8 cellular contexts compared by ENCODE assay signal in the genomic region with DNA sequence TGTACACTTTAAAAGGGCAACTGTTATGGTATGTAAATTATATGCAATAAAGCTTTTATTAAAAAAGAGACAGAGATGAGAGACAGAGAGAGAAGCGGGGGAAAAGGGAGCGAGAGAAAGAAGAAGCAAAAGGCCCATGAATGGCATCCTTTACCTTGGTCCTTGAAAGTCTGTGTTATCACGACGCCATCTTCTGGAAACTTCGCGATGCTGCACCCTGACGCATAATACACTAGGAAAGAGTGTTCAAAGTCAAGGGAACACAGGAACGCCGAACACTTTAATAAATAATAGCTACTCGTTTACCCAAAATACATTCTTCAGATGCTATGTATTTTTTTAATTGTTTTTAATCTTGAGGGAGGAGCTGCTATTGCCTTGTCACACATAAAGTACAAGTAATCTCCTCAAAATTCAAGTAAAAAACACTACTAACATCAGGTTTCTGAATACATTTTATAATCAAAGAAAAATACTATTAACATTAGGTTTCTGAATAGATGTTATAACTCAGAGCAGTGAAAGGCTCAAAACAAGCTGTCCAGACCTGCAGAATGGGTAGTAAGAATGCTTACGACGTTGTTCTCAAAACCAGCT. TPM values are rescaled to one million over a fixed set of nuclear protein-coding genes. Genes with fewer than 3 reads are reported as not detected.
DNase-seq lines count a peak whose midpoint lies in the region; ATAC-seq, FAIRE-seq and TF ChIP-seq lines count a peak whose summit lies in the region.

No MANE protein-coding gene starts in this region.

- peak; percentile 52 for TF ChIP-seq RAD21 in HepG2 (CRISPR knock-in tag; IDR thresholded peaks at IDR 0.05)

- FAIRE-seq in HepG2 (lab: Jason Lieb, UNC) = peak; percentile 64

- BruUV-seq in HepG2 (replicated peaks; lab: Mats Ljungman, UMichigan) = no TSS peak

- TF ChIP-seq CTCF in breast epithelium (IDR thresholded peaks at IDR 0.05) (peak; percentile 26 to 51 (median 48)), HepG2 (CRISPR knock-in tag; IDR thresholded peaks at IDR 0.05) (peak; percentile 87), thoracic aorta (IDR thresholded peaks at IDR 0.05) (peak; percentile 60)

- no peak for TF ChIP-seq EP300 in HepG2 (IDR thresholded peaks at IDR 0.05; ENCODE audit: low read depth in 2 of 2, low read length in 2 of 2)
- no peak for TF ChIP-seq EP300 in HepG2 (CRISPR knock-in tag; IDR thresholded peaks at IDR 0.05; ENCODE audit: borderline replicate concordance)

- no peak overlapping the region for H2AFZ ChIP-seq in HepG2 (ENCODE audit: low read length)

- TF ChIP-seq POLR2A in breast epithelium (IDR thresholded peaks at IDR 0.05) = no peak
- TF ChIP-seq POLR2A in HepG2 (IDR thresholded peaks at IDR 0.05; ENCODE audit: insufficient read depth in 1 of 2, low read depth in 2 of 2, low read length in 2 of 2) = no peak

- H3K27me3 Mint-ChIP-seq in stimulated activated memory B cell treated with anti-CD40 and anti-IgM and Interleukin-4, amounts not matched to agents 10 μg/mL and 1 μg/mL and 100 μg/mL, for 72 hours = no peaks in the 10 kb centered on the region

- H3K9me3 Mint-ChIP-seq in stimulated activated memory B cell treated with anti-CD40 and anti-IgM and Interleukin-4, amounts not matched to agents 10 μg/mL and 1 μg/mL and 100 μg/mL, for 72 hours = no peaks in the 10 kb centered on the region

- H3K36me3 ChIP-seq in breast epithelium (peaks cover 24% of the 10 kb centered on the region), HepG2 (replicated peaks in 1 of 2; ENCODE audit: control insufficient read depth in 1 of 2, insufficient read depth in 2 of 2, low read length in 2 of 2) (peaks cover 50 to 89% of the 10 kb centered on the region in 2 experiments), thoracic aorta (peaks cover 60% of the 10 kb centered on the region)

- CTCF ChIA-PET in HepG2 (lab: Yijun Ruan, JAX; ENCODE audit: low intra/inter-chr PET ratio, low total read pairs) = interaction anchor here (0.6 to 4.9 kb wide), 4 partner anchors 98 to 526 kb away, joined by 3 to 53 read pairs (median 6); partner anchors contain the start of gene NECAB2

- in situ Hi-C loops in Caki2 (cut with HindIII; ENCODE audit: low pct_unique_long_range_greater_than_20kb, low sequenced_read_pairs) = no loop called here
- in situ Hi-C loops in HepG2 (cut with HindIII; ENCODE audit: extremely low pct_ligation_motif_present, low pct_unique_long_range_greater_than_20kb) = no loop called here

- peaks cover 12% of the 10 kb centered on the region for H3K4me1 Mint-ChIP-seq in stimulated activated memory B cell treated with anti-CD40 and anti-IgM and Interleukin-4, amounts not matched to agents 10 μg/mL and 1 μg/mL and 100 μg/mL, for 72 hours

- intact Hi-C loops in breast epithelium (cut with DNase I; ENCODE audit: low total_unique reads) (loop anchor here (10.0 kb wide), 1 partner anchor 881 kb away; no protein-coding TSS in a partner anchor), HepG2 (cut with micrococcal nuclease; ENCODE audit: unreplicated experiment) (loop anchor here (1.0 kb wide), 3 partner anchors 109 to 239 kb away; no protein-coding TSS in a partner anchor)

- ATAC-seq in HepG2 (peak; percentile 73), thoracic aorta (ENCODE audit: insufficient number of reproducible peaks, low FRiP score, low read depth) (no peak), GM21825 (IDR thresholded peaks at IDR 0.05; ENCODE audit: unreplicated experiment) (no peak)
- no peak for ATAC-seq in stimulated activated memory B cell treated with anti-CD40 and anti-IgM and Interleukin-4, amounts not matched to agents 10 μg/mL and 1 μg/mL and 100 μg/mL, for 72 hours

- DNase-seq in Caki2 (ENCODE audit: low read depth) (peak; percentile 41), HK-2 (ENCODE audit: unreplicated experiment) (peak; percentile 32), OCI-M1 (lab: John Stamatoyannopoulos, UW) (peak; percentile 67), breast epithelium (ENCODE audit: low spot score in 2 of 2) (no peak), HepG2 (ENCODE audit: low spot score) (peak; percentile 58), thoracic aorta (ENCODE audit: low spot score) (no peak)

- H3K9ac ChIP-seq in HepG2 (ENCODE audit: insufficient read depth, low read depth, low read length) = no peak overlapping the region

- H3K9me3 ChIP-seq in breast epithelium (no peaks in the 10 kb centered on the region), HepG2 (ENCODE audit: low read length) (no peaks in the 10 kb centered on the region), thoracic aorta (no peaks in the 10 kb centered on the region)

- no peaks in the 10 kb centered on the region for H3K79me2 ChIP-seq in HepG2 (ENCODE audit: insufficient read depth, low read length)

- 44% methylated on average over 12 of the region's 12 CpGs for WGBS in HepG2 (ENCODE audit: low lambda C conversion rate)

- H3K27ac ChIP-seq in breast epithelium (no peak overlapping the region), HepG2 (ENCODE audit: extremely low read length, insufficient read depth, low read length) (no peak overlapping the region), thoracic aorta (no peak overlapping the region)

- no peak overlapping the region for H3K27ac Mint-ChIP-seq in stimulated activated memory B cell treated with anti-CD40 and anti-IgM and Interleukin-4, amounts not matched to agents 10 μg/mL and 1 μg/mL and 100 μg/mL, for 72 hours

- H3K4me1 ChIP-seq in breast epithelium = no peaks in the 10 kb centered on the region
- H3K4me1 ChIP-seq in HepG2 (ENCODE audit: insufficient read depth, low read length) = no peaks in the 10 kb centered on the region
- H3K4me1 ChIP-seq in thoracic aorta (ENCODE audit: control insufficient read depth in 1 of 2, low read depth in 2 of 2) = no peaks in the 10 kb centered on the region

- H3K36me3 Mint-ChIP-seq in stimulated activated memory B cell treated with anti-CD40 and anti-IgM and Interleukin-4, amounts not matched to agents 10 μg/mL and 1 μg/mL and 100 μg/mL, for 72 hours = peaks cover 57% of the 10 kb centered on the region

- H3K4me3 ChIP-seq in breast epithelium (no peak overlapping the region), HepG2 (replicated peaks in 1 of 3; ENCODE audit: insufficient read depth in 1 of 3, low read depth in 2 of 3, low read length in 3 of 3) (no peak overlapping the region), thoracic aorta (no peak overlapping the region)

- peaks cover 4% of the 10 kb centered on the region; the same call in 1 of the 2 replicates for H4K20me1 ChIP-seq in HepG2 (ENCODE audit: insufficient read depth, low read length)

- POLR2A ChIA-PET in HepG2 (lab: Yijun Ruan, JAX) = no interaction called here

- no peak overlapping the region for H3K4me2 ChIP-seq in HepG2 (ENCODE audit: low read depth, low read length)

- H3K27me3 ChIP-seq in breast epithelium (no peaks in the 10 kb centered on the region), HepG2 (ENCODE audit: control insufficient read depth in 1 of 2, insufficient read depth in 2 of 2, low read length in 2 of 2) (no peaks in the 10 kb centered on the region), thoracic aorta (replicated peaks; ENCODE audit: insufficient read depth) (no peaks in the 10 kb centered on the region)

- H3K4me3 Mint-ChIP-seq in stimulated activated memory B cell treated with anti-CD40 and anti-IgM and Interleukin-4, amounts not matched to agents 10 μg/mL and 1 μg/mL and 100 μg/mL, for 72 hours = no peak overlapping the region

RNA-seq across cellular contexts. Expression of gene SLC38A8, which starts 23.0 kb away (rescaled TPM):
- total RNA-seq in Caki2 (2014; rRNA removed; shearing (Covaris generic); ENCODE audit: low replicate concordance) = not detected in 2 replicates
- total RNA-seq in breast epithelium (not detected), HepG2 (2016; rRNA removed; fragmentation: Illumina TruSeq; extraction: Trizol) (0.24 TPM in 1 of 2 replicates, not detected in the other), thoracic aorta (not detected)
- not detected in 2 replicates for total RNA-seq in HepG2 (2016; cell fraction: cytosol; rRNA removed; fragmentation: Illumina TruSeq; extraction: Trizol; ENCODE audit: low read depth)
- total RNA-seq in HepG2 (2016; cell fraction: insoluble cytoplasmic fraction; rRNA removed; fragmentation: Illumina TruSeq; extraction: Trizol) = not detected in 2 replicates
- 0.31 TPM in 1 of 2 replicates, not detected in the other for total RNA-seq in HepG2 (2016; cell fraction: membrane; rRNA removed; fragmentation: Illumina TruSeq; extraction: Trizol)
- total RNA-seq in HepG2 (2016; cell fraction: nucleus; rRNA removed; fragmentation: Illumina TruSeq; extraction: Trizol) = not detected in 2 replicates
- polyA plus RNA-seq in HepG2 (2011; rRNA removed) = 0.37 and 0.61 TPM in 2 replicates
- 0.30 and 0.38 TPM in 2 replicates for polyA plus RNA-seq in HepG2 (2011; cell fraction: cytosol; rRNA removed)
- 0.16 and 0.71 TPM in 2 replicates for polyA plus RNA-seq in HepG2 (2011; cell fraction: nucleus; rRNA removed)
- 0.13 TPM in 1 of 2 replicates, not detected in the other for polyA plus RNA-seq in HepG2 (2012)
- polyA plus RNA-seq in HepG2 (2016; cell fraction: cytosol; fragmentation: Illumina TruSeq; extraction: Trizol; ENCODE audit: low read depth) = not detected in 2 replicates
- polyA plus RNA-seq in HepG2 (2016; cell fraction: insoluble cytoplasmic fraction; fragmentation: Illumina TruSeq; extraction: Trizol; ENCODE audit: low read depth) = not detected in 2 replicates
- not detected in 2 replicates for polyA plus RNA-seq in HepG2 (2016; cell fraction: membrane; fragmentation: Illumina TruSeq; extraction: Trizol; ENCODE audit: low read depth)
- not detected in 2 replicates for polyA plus RNA-seq in HepG2 (2016; cell fraction: nucleus; fragmentation: Illumina TruSeq; extraction: Trizol; ENCODE audit: insufficient read depth, low read depth)
- 0.36 TPM in 1 of 2 replicates, not detected in the other for polyA minus RNA-seq in HepG2 (2011; rRNA and poly(A)+ RNA removed; ENCODE audit: low replicate concordance)
- not detected in 2 replicates for polyA minus RNA-seq in HepG2 (2011; cell fraction: cytosol; rRNA and poly(A)+ RNA removed)
- not detected in 2 replicates for polyA minus RNA-seq in HepG2 (2011; cell fraction: nucleus; rRNA and poly(A)+ RNA removed)

RNA-seq across cellular contexts. Expression of gene MBTPS1, which starts 51.1 kb away (rescaled TPM):
- total RNA-seq in Caki2 (2014; rRNA removed; shearing (Covaris generic); ENCODE audit: low replicate concordance) = 103 and 106 TPM in 2 replicates
- total RNA-seq in breast epithelium (100 to 1,000 TPM in 2 of 3 donors, 10 to 100 TPM in 1; 95.4 to 142 (median 121) TPM), HepG2 (2016; rRNA removed; fragmentation: Illumina TruSeq; extraction: Trizol) (42.0 and 56.7 TPM in 2 replicates), thoracic aorta (10 to 100 TPM; 91.9 to 98.2 TPM)
- total RNA-seq in HepG2 (2016; cell fraction: cytosol; rRNA removed; fragmentation: Illumina TruSeq; extraction: Trizol; ENCODE audit: low read depth) = 14.4 and 16.1 TPM in 2 replicates
- total RNA-seq in HepG2 (2016; cell fraction: insoluble cytoplasmic fraction; rRNA removed; fragmentation: Illumina TruSeq; extraction: Trizol) = 36.6 and 55.6 TPM in 2 replicates
- total RNA-seq in HepG2 (2016; cell fraction: membrane; rRNA removed; fragmentation: Illumina TruSeq; extraction: Trizol) = 45.4 and 47.4 TPM in 2 replicates
- total RNA-seq in HepG2 (2016; cell fraction: nucleus; rRNA removed; fragmentation: Illumina TruSeq; extraction: Trizol) = 69.1 and 74.7 TPM in 2 replicates
- 83.4 and 91.3 TPM in 2 replicates for polyA plus RNA-seq in HepG2 (2011; rRNA removed)
- polyA plus RNA-seq in HepG2 (2011; cell fraction: cytosol; rRNA removed) = 67.3 and 71.7 TPM in 2 replicates
- 131 and 133 TPM in 2 replicates for polyA plus RNA-seq in HepG2 (2011; cell fraction: nucleus; rRNA removed)
- 62.6 and 69.2 TPM in 2 replicates for polyA plus RNA-seq in HepG2 (2012)
- 8.3 TPM in 2 replicates for polyA plus RNA-seq in HepG2 (2016; cell fraction: cytosol; fragmentation: Illumina TruSeq; extraction: Trizol; ENCODE audit: low read depth)
- polyA plus RNA-seq in HepG2 (2016; cell fraction: insoluble cytoplasmic fraction; fragmentation: Illumina TruSeq; extraction: Trizol; ENCODE audit: low read depth) = 38.4 and 45.1 TPM in 2 replicates
- 28.8 and 29.8 TPM in 2 replicates for polyA plus RNA-seq in HepG2 (2016; cell fraction: membrane; fragmentation: Illumina TruSeq; extraction: Trizol; ENCODE audit: low read depth)
- 102 and 104 TPM in 2 replicates for polyA plus RNA-seq in HepG2 (2016; cell fraction: nucleus; fragmentation: Illumina TruSeq; extraction: Trizol; ENCODE audit: insufficient read depth, low read depth)
- polyA minus RNA-seq in HepG2 (2011; rRNA and poly(A)+ RNA removed; ENCODE audit: low replicate concordance) = 115 TPM in 2 replicates
- 74.7 and 82.8 TPM in 2 replicates for polyA minus RNA-seq in HepG2 (2011; cell fraction: cytosol; rRNA and poly(A)+ RNA removed)
- polyA minus RNA-seq in HepG2 (2011; cell fraction: nucleus; rRNA and poly(A)+ RNA removed) = 177 and 179 TPM in 2 replicates

Comparison
In these comparisons a context has a peak if more than half of its experiments do, and no peak if none do; other contexts are left out.
1. DNase-seq: peak in Caki2 (single experiment), HK-2 (single experiment), OCI-M1 (single experiment) and HepG2 (single experiment); none in breast epithelium (0 of 2) and thoracic aorta (single experiment).
2. Peak in every context shown above with its lines, with median percentiles within 50 percentile points of each other: CTCF ChIP-seq.